Comparison of ENCODE assay signal across 17 cellular contexts in the genomic region with DNA sequence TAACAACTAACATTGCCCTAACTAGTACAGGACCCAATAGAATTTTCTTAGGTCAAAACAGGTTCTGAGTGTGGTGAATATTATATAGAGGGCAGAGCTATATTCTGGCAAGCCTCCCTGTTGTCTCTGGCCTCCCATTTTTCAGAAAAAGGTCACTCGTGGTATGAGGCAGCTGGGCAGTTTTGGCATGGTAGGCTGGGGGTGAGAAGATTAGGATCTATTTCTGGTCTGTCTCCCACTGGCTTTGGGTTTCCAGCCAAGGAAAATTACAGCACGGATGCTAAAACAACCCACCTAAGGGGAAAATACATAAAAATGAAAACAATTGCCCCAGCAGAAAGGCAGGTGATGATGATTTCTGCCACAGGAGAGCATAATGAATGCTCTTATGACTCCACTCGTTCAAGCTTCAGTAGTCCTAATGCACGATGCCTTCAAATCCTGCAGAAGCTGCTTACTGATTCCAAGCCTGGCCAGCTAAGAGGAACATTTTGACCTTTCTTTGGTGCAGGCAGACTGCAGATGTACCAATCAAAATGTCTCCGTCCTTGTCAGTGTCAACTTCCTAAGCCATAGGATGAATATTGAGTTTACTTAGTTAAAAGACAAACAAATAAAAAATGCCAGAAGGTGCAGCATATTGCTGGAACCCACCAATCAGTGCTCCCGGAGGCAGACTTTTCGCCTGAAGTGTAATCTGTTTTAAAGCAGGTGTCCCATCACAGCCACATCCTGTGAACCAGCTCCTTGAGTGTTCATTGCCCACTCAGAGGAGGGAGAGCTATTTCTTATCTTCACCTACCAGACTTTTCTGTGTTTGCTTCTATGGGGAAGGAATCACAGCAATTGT.
"Had no signal": no experiment of that assay in that cellular context is flagged by ENCODE, and none has a peak within 500 bp of the region (broad histone marks: within the 10 kb centered on the region; RNA-seq: fewer than 3 reads in every experiment).

No MANE protein-coding gene starts in this region.

- H3K9me3 ChIP-seq: ovary, right lobe of liver had no signal

- H3K4me1 ChIP-seq: foreskin keratinocyte, lower lobe of right lung, right lobe of liver had no signal

- H3K4me3 ChIP-seq: cardiac muscle cell, hepatocyte, lower lobe of right lung, ovary, right lobe of liver had no signal

- DNase-seq: activated CD4-positive, alpha-beta memory T cell treated with anti-CD3 and anti-CD28 coated beads, Interleukin-2, amount 10 ng/mL, durations not matched to agents 7 days and 5 days; activated CD4-positive, alpha-beta T cell treated with anti-CD3 and anti-CD28 coated beads for 48 hours; activated CD4-positive, CD25-positive, alpha-beta regulatory T cell; activated CD8-positive, alpha-beta memory T cell treated with anti-CD3 and anti-CD28 coated beads, Interleukin-2, amount 10 ng/mL, durations not matched to agents 7 days and 5 days; amniotic stem cell; endodermal cell; foreskin keratinocyte; left cardiac atrium; lower lobe of right lung; natural killer cell; ovary; right lobe of liver; stimulated activated CD4-positive, alpha-beta T cell treated with anti-CD3 and anti-CD28 coated beads, Interleukin-4, amount 100 ng/mL, for 24 hours; T1000 had no signal

- H3K27ac ChIP-seq: cardiac muscle cell, epithelial cell of prostate, foreskin keratinocyte, hepatocyte, lower lobe of right lung, ovary, right lobe of liver had no signal

- H3K27me3 ChIP-seq: cardiac muscle cell, ovary, right lobe of liver had no signal

- H3K36me3 ChIP-seq: cardiac muscle cell, lower lobe of right lung, ovary, right lobe of liver had no signal

- ATAC-seq: activated CD8-positive, alpha-beta memory T cell treated with anti-CD3 and anti-CD28 coated beads, Interleukin-2, amount 10 ng/mL, durations not matched to agents 7 days and 5 days; left cardiac atrium; lower lobe of right lung; natural killer cell; right lobe of liver had no signal
